9 cellular contexts compared by ENCODE assay signal in genomic region chr14:92783813-92784431, GRCh38. TPM values are rescaled to one million over a fixed set of nuclear protein-coding genes. Genes with fewer than 3 reads are reported as not detected.
DNase-seq lines count a peak whose midpoint lies in the region; ATAC-seq and TF ChIP-seq lines count a peak whose summit lies in the region.
"Had no signal": no experiment of that assay in that cellular context is flagged by ENCODE, and none has a peak within 500 bp of the region (broad histone marks: within the 10 kb centered on the region; RNA-seq: fewer than 3 reads in every experiment).

No MANE protein-coding gene starts in this region.

- TF ChIP-seq CTCF in Calu3 (IDR thresholded peaks at IDR 0.05; ENCODE audit: unreplicated experiment) (no peak), GM20000 (IDR thresholded peaks at IDR 0.05; ENCODE audit: extremely low read depth, missing control alignments) (peak; percentile 62)

- H3K27me3 ChIP-seq in mesenchymal stem cell (ENCODE audit: control insufficient read depth in 1 of 2, insufficient read depth in 1 of 2, low read length in 2 of 2): no peaks in the 10 kb centered on the region

- H3K27me3 Mint-ChIP-seq in Calu3 (ENCODE audit: unreplicated experiment): no peaks in the 10 kb centered on the region

- peak overlapping the region; percentile 36 for H3K9ac ChIP-seq in mesenchymal stem cell (ENCODE audit: low read length)

- CTCF ChIA-PET in Calu3 (lab: Charles Lee): interaction anchor here (0.5 to 1.1 kb wide), 9 partner anchors 11 to 97 kb away, joined by 3 to 10 read pairs (median 3); partner anchors contain the start of gene LGMN

- H2BK15ac ChIP-seq in mesenchymal stem cell (ENCODE audit: low read depth, poor library complexity, severe bottlenecking): no peak overlapping the region

- no peak overlapping the region for H4K91ac ChIP-seq in mesenchymal stem cell (ENCODE audit: low read length)

- H3K27ac ChIP-seq in mesenchymal stem cell (ENCODE audit: low read length, poor library complexity, severe bottlenecking): no peak overlapping the region
- H3K27ac ChIP-seq: SK-N-MC had no signal

- DNase-seq in Calu3 (peak; percentile 45), GM20000 (ENCODE audit: low spot score) (peak; percentile 44), NCI-H1092 (lab: John Stamatoyannopoulos, UW) (peak; percentile 59), SIG-M5 treated with dmso at 0.1 percent for 504 hours (lab: John Stamatoyannopoulos, UW; ENCODE audit: unreplicated experiment) (peak; percentile 79), dermis microvascular lymphatic vessel endothelial cell (ENCODE audit: low read depth in 2 of 2) (peak; percentile 48 to 69), mesenchymal stem cell (peak; percentile 80)

- WGBS in mesenchymal stem cell: 73% methylated on average over 2 of the region's 2 CpGs

- H3K4me1 Mint-ChIP-seq in Calu3 (ENCODE audit: low read depth, unreplicated experiment): peaks cover 21% of the 10 kb centered on the region

- no peak overlapping the region for H3K14ac ChIP-seq in mesenchymal stem cell (ENCODE audit: low read length in 2 of 2)

- H4K8ac ChIP-seq in mesenchymal stem cell (ENCODE audit: low read length): no peak overlapping the region

- no peaks in the 10 kb centered on the region for H3K36me3 Mint-ChIP-seq in Calu3 (ENCODE audit: insufficient read depth, unreplicated experiment)

- no peak overlapping the region for H3K4me3 ChIP-seq in mesenchymal stem cell (ENCODE audit: insufficient read depth in 1 of 2, low read depth in 1 of 2, low read length in 2 of 2)
- H3K4me3 ChIP-seq: SK-N-MC had no signal

- ATAC-seq in GM19463 (IDR thresholded peaks at IDR 0.05; ENCODE audit: unreplicated experiment) (no peak), GM18858 (IDR thresholded peaks at IDR 0.05; ENCODE audit: unreplicated experiment) (no peak)

- H2BK5ac ChIP-seq in mesenchymal stem cell (ENCODE audit: low read depth, low read length, poor library complexity, severe bottlenecking): no peak overlapping the region

- no peak overlapping the region for H3K4me3 Mint-ChIP-seq in Calu3 (ENCODE audit: low read depth, unreplicated experiment)

- H3K27ac Mint-ChIP-seq in Calu3 (ENCODE audit: unreplicated experiment): no peak overlapping the region

- peaks cover 2% of the 10 kb centered on the region for H3K4me1 ChIP-seq in mesenchymal stem cell (ENCODE audit: control insufficient read depth, insufficient read depth, low read depth, low read length)

- no TSS peak for BruUV-seq in Calu3 (replicated peaks; lab: Mats Ljungman, UMichigan)

- H2AK5ac ChIP-seq in mesenchymal stem cell (ENCODE audit: low read length, severe bottlenecking): no peak overlapping the region

- H3K4ac ChIP-seq in mesenchymal stem cell (ENCODE audit: low read depth in 1 of 2, low read length in 2 of 2): no peak overlapping the region

- H3K9me3 Mint-ChIP-seq in Calu3 (ENCODE audit: low read depth, unreplicated experiment): no peaks in the 10 kb centered on the region

- H3K18ac ChIP-seq in mesenchymal stem cell (ENCODE audit: low read depth in 1 of 2, low read length in 2 of 2): no peak overlapping the region

- intact Hi-C loops in Calu3 (cut with micrococcal nuclease; ENCODE audit: unreplicated experiment): loop anchor here (1.0 to 10.0 kb wide), 2 partner anchors 70 to 99 kb away; no protein-coding TSS in a partner anchor

- no peak overlapping the region for H3K23ac ChIP-seq in mesenchymal stem cell (ENCODE audit: low read length in 2 of 2)

- no peaks in the 10 kb centered on the region for H3K79me1 ChIP-seq in mesenchymal stem cell (replicated peaks; ENCODE audit: low read length, poor library complexity, severe bottlenecking)

- H3K4me2 ChIP-seq in mesenchymal stem cell (ENCODE audit: low read length, poor library complexity, severe bottlenecking): no peak overlapping the region

- no peak overlapping the region for H2BK120ac ChIP-seq in mesenchymal stem cell (ENCODE audit: low read depth, low read length)

- H3K9me3 ChIP-seq in mesenchymal stem cell (ENCODE audit: control insufficient read depth, low read length): peaks cover 13% of the 10 kb centered on the region

- no peak overlapping the region for H2BK12ac ChIP-seq in mesenchymal stem cell (ENCODE audit: low read length in 2 of 2)

- H3K36me3 ChIP-seq in mesenchymal stem cell (ENCODE audit: control insufficient read depth in 1 of 2, insufficient read depth in 2 of 2, low read depth in 1 of 2, low read length in 2 of 2): no peaks in the 10 kb centered on the region

- H2AFZ ChIP-seq in mesenchymal stem cell (ENCODE audit: low read depth, low read length): no peak overlapping the region

RNA-seq across cellular contexts. Expression of gene GOLGA5, which starts 10.2 kb away (rescaled TPM):
- total RNA-seq in Calu3 (2022): 27.8 and 36.8 TPM in 2 replicates
- total RNA-seq in dermis microvascular lymphatic vessel endothelial cell: 22.9 and 27.4 TPM in 2 replicates
- polyA plus RNA-seq in mesenchymal stem cell (2013, experiment 1 of 2): 54.0 TPM
- 53.2 TPM for polyA plus RNA-seq in mesenchymal stem cell (2013, experiment 2 of 2)

RNA-seq across cellular contexts. Expression of gene LGMN, which starts 35.5 kb away (rescaled TPM):
- total RNA-seq in Calu3 (2022) (64.9 and 84.6 TPM in 2 replicates), dermis microvascular lymphatic vessel endothelial cell (52.6 and 209 TPM in 2 replicates)
- polyA plus RNA-seq in mesenchymal stem cell (2013, experiment 1 of 2): 83.7 TPM
- 86.4 TPM for polyA plus RNA-seq in mesenchymal stem cell (2013, experiment 2 of 2)
